9 cellular contexts compared by ENCODE assay signal in genomic region chr5:95797301-95797700, GRCh38.
"Had no signal": no experiment of that assay in that cellular context is flagged by ENCODE, and none has a peak within 500 bp of the region (broad histone marks: within the 10 kb centered on the region; RNA-seq: fewer than 3 reads in every experiment).

No MANE protein-coding gene starts in this region.

- H2AFZ ChIP-seq: GM23248 had no signal

- H3K9me3 Mint-ChIP-seq: HFFc6 had no signal

- H3K9me3 ChIP-seq: HAP-1 had no signal

- FAIRE-seq: HTR-8/SVneo had no signal

- H3K27ac ChIP-seq: GM23248 had no signal

- H3K4me1 ChIP-seq: HAP-1 had no signal

- H3K4me3 Mint-ChIP-seq: HFFc6 had no signal

- H3K36me3 ChIP-seq: HAP-1 had no signal

- ATAC-seq: HCT116 had no signal

- H3K9ac ChIP-seq: GM23248 had no signal

- H3K4me3 ChIP-seq: GM23248, HAP-1 had no signal

- DNase-seq: GM23248, GOT3, H7, HFFc6, IMR-90, KBM-7 had no signal

- H3K27ac Mint-ChIP-seq: HFFc6 had no signal
